In the genomic region with DNA sequence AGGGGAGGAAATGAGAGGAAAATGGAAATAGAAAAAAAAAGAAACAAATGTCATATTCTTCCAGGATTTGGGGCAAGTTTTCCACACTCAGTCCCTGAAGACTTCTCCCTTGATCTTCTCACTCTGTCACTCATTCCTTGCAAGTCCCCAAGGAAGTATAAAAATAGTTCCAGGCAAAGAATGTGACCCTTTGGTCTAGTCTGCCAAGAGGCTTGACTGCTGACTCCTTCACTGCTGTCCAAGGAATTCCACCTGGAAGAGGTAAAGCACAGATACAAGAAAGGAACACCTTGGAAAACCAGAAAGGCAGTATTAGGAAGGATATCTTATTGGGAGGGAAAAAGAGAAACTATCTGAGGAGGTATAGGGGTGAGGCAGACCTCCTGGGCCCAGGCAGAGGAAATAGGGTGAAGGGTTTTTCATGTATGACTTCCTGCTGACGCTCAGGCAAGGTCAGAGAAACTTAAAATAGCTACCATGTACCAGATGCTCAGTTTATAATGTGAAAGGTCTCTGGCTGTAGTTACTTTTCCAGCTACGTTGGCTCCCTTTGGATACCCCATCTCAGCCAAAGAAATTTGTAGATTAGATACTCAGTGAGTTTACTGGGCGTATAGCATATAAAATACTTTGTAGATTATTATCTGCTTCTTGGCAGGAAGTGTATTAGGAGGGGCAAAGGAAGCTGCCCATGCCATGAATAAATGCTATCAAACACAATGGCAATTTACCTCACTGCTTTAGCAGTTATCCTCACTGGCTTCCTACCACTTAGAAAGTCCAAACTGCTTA, we compare ENCODE assay signal across 14 cellular contexts. TPM values are rescaled to one million over a fixed set of nuclear protein-coding genes. Genes with fewer than 3 reads are reported as not detected.
A peak's percentile ranks its signal among the peaks of the same experiment; 100 is the strongest.
DNase-seq lines count a peak whose midpoint lies in the region; ATAC-seq and TF ChIP-seq lines count a peak whose summit lies in the region.
"Had no signal": no experiment of that assay in that cellular context is flagged by ENCODE, and none has a peak within 500 bp of the region (broad histone marks: within the 10 kb centered on the region; RNA-seq: fewer than 3 reads in every experiment).

No MANE protein-coding gene starts in this region.

- H3K27ac Mint-ChIP-seq in activated naive CD4-positive, alpha-beta T cell treated with anti-CD3 and anti-CD28 coated beads, Interleukin-2, amount 50 U/mL, for 24 hours, result peak overlapping the region; percentile 82
- H3K27ac Mint-ChIP-seq in activated naive CD4-positive, alpha-beta T cell treated with anti-CD3 and anti-CD28 coated beads, Interleukin-2, amount 50 U/mL, for 72 hours, result peak overlapping the region in 1 of 2 donors; percentile 55
- peak overlapping the region; percentile 21 for H3K27ac Mint-ChIP-seq in activated CD8-positive, alpha-beta T cell treated with anti-CD3 and anti-CD28 coated beads for 36 hours

- POLR2A ChIA-PET in activated CD8-positive, alpha-beta T cell treated with anti-CD3 and anti-CD28 coated beads for 36 hours (lab: Charles Lee), result no interaction called here

- DNase-seq in activated naive CD4-positive, alpha-beta T cell treated with anti-CD3 and anti-CD28 coated beads, Interleukin-2, amount 50 U/mL, for 72 hours (ENCODE audit: low spot score in 2 of 2), result no peak
- DNase-seq in activated CD8-positive, alpha-beta T cell treated with anti-CD3 and anti-CD28 coated beads for 36 hours, result no peak
- no peak for DNase-seq in hepatocyte (ENCODE audit: low spot score)
- DNase-seq in upper lobe of right lung, result no peak
- DNase-seq in NCI-H2171 (lab: John Stamatoyannopoulos, UW), result no peak
- DNase-seq in mesendoderm, result no peak
- DNase-seq: activated CD4-positive, alpha-beta T cell treated with anti-CD3 and anti-CD28 coated beads, Interleukin-2, amount 50 U/mL, for 48 hours; brain microvascular endothelial cell; NCI-H226; SHP77 treated with DMSO at 0.1 percent for 48 hours had no signal

- no peaks in the 10 kb centered on the region for H3K9me3 Mint-ChIP-seq in activated naive CD4-positive, alpha-beta T cell treated with anti-CD3 and anti-CD28 coated beads, Interleukin-2, amount 50 U/mL, for 24 hours
- peaks cover 0 to 7% of the 10 kb centered on the region in 2 donors for H3K9me3 Mint-ChIP-seq in activated naive CD4-positive, alpha-beta T cell treated with anti-CD3 and anti-CD28 coated beads, Interleukin-2, amount 50 U/mL, for 72 hours
- no peaks in the 10 kb centered on the region for H3K9me3 Mint-ChIP-seq in activated CD8-positive, alpha-beta T cell treated with anti-CD3 and anti-CD28 coated beads for 36 hours

- no peaks in the 10 kb centered on the region for H3K27me3 ChIP-seq in hepatocyte
- no peaks in the 10 kb centered on the region for H3K27me3 ChIP-seq in upper lobe of right lung
- no peaks in the 10 kb centered on the region for H3K27me3 ChIP-seq in mesendoderm (ENCODE audit: insufficient read depth, low read length, poor library complexity)
- H3K27me3 ChIP-seq: brain microvascular endothelial cell had no signal

- H3K9me3 ChIP-seq in hepatocyte (ENCODE audit: low read depth), result no peaks in the 10 kb centered on the region
- no peaks in the 10 kb centered on the region for H3K9me3 ChIP-seq in upper lobe of right lung

- no peak overlapping the region for H4K8ac ChIP-seq in mesendoderm (ENCODE audit: low read depth, low read length)

- H3K4me1 ChIP-seq in hepatocyte (ENCODE audit: insufficient read depth) (peaks cover 12% of the 10 kb centered on the region), upper lobe of right lung (peaks cover 31% of the 10 kb centered on the region), mesendoderm (ENCODE audit: control insufficient read depth, low read depth, low read length) (peaks cover 2% of the 10 kb centered on the region)

- ATAC-seq in activated naive CD4-positive, alpha-beta T cell treated with anti-CD3 and anti-CD28 coated beads, Interleukin-2, amount 50 U/mL, for 72 hours, result no peak
- ATAC-seq in activated CD8-positive, alpha-beta T cell treated with anti-CD3 and anti-CD28 coated beads for 36 hours, result peak; percentile 47
- ATAC-seq in upper lobe of right lung (no peak), HG03196 (IDR thresholded peaks at IDR 0.05; ENCODE audit: unreplicated experiment) (no peak)
- ATAC-seq: sciatic nerve had no signal

- TF ChIP-seq CTCF in activated CD8-positive, alpha-beta T cell treated with anti-CD3 and anti-CD28 coated beads for 36 hours (IDR thresholded peaks at IDR 0.05), result no peak
- no peak for TF ChIP-seq CTCF in hepatocyte (IDR thresholded peaks at IDR 0.05; ENCODE audit: poor library complexity)
- no peak for TF ChIP-seq CTCF in upper lobe of right lung (IDR thresholded peaks at IDR 0.05)

- no peak overlapping the region for H3K4me3 ChIP-seq in hepatocyte
- no peak overlapping the region for H3K4me3 ChIP-seq in upper lobe of right lung
- H3K4me3 ChIP-seq in mesendoderm (ENCODE audit: low read length), result no peak overlapping the region
- H3K4me3 ChIP-seq: lung had no signal

- H3K36me3 ChIP-seq in hepatocyte (replicated peaks; ENCODE audit: insufficient read depth, low read depth) (no peaks in the 10 kb centered on the region), upper lobe of right lung (no peaks in the 10 kb centered on the region), mesendoderm (ENCODE audit: control insufficient read depth, insufficient read depth, low read length) (no peaks in the 10 kb centered on the region)
- H3K36me3 ChIP-seq: brain microvascular endothelial cell had no signal

- no peak overlapping the region for H2AK5ac ChIP-seq in mesendoderm (ENCODE audit: low read length)

- CTCF ChIA-PET in activated CD8-positive, alpha-beta T cell treated with anti-CD3 and anti-CD28 coated beads for 36 hours (lab: Charles Lee), result interaction anchor here (1.2 kb wide), 1 partner anchor 130 kb away, joined by 3 read pairs; no protein-coding TSS in a partner anchor

- H3K9me2 ChIP-seq in hepatocyte (replicated peaks; ENCODE audit: insufficient read depth), result no peaks in the 10 kb centered on the region

- no peaks in the 10 kb centered on the region for H3K36me3 Mint-ChIP-seq in activated naive CD4-positive, alpha-beta T cell treated with anti-CD3 and anti-CD28 coated beads, Interleukin-2, amount 50 U/mL, for 24 hours
- H3K36me3 Mint-ChIP-seq in activated naive CD4-positive, alpha-beta T cell treated with anti-CD3 and anti-CD28 coated beads, Interleukin-2, amount 50 U/mL, for 72 hours, result no peaks in the 10 kb centered on the region
- H3K36me3 Mint-ChIP-seq in activated CD8-positive, alpha-beta T cell treated with anti-CD3 and anti-CD28 coated beads for 36 hours (ENCODE audit: low read depth), result no peaks in the 10 kb centered on the region

- WGBS in hepatocyte (ENCODE audit: low lambda C conversion rate, missing lambda C conversion rate), result 72% methylated on average over 3 of the region's 3 CpGs
- WGBS in mesendoderm (ENCODE audit: extremely low coverage, insufficient coverage, low lambda C conversion rate), result no CpG with 5 or more reads among the region's 3 CpGs

- H3K4me2 ChIP-seq in hepatocyte, result no peak overlapping the region
- H3K4me2 ChIP-seq in mesendoderm (ENCODE audit: low read length), result no peak overlapping the region

- no peak overlapping the region for H4K5ac ChIP-seq in mesendoderm (ENCODE audit: low read length)

- H3K18ac ChIP-seq in mesendoderm (ENCODE audit: low read length), result no peak overlapping the region

- no peak overlapping the region for H2BK5ac ChIP-seq in mesendoderm (ENCODE audit: low read length)

- no peak overlapping the region for H3K23ac ChIP-seq in mesendoderm (ENCODE audit: low read length)

- no peak overlapping the region for H2BK120ac ChIP-seq in mesendoderm (ENCODE audit: low read depth, low read length)

- H3K4me3 Mint-ChIP-seq in activated naive CD4-positive, alpha-beta T cell treated with anti-CD3 and anti-CD28 coated beads, Interleukin-2, amount 50 U/mL, for 24 hours, result peak overlapping the region; percentile 19
- no peak overlapping the region for H3K4me3 Mint-ChIP-seq in activated CD8-positive, alpha-beta T cell treated with anti-CD3 and anti-CD28 coated beads for 36 hours

- H3K9ac ChIP-seq in mesendoderm (ENCODE audit: low read length), result no peak overlapping the region

- H2AFZ ChIP-seq in hepatocyte, result no peak overlapping the region

- H4K20me1 ChIP-seq in hepatocyte (ENCODE audit: insufficient read depth, poor library complexity, severe bottlenecking), result no peaks in the 10 kb centered on the region

- intact Hi-C loops in activated CD8-positive, alpha-beta T cell treated with anti-CD3 and anti-CD28 coated beads for 36 hours (cut with micrococcal nuclease), result no loop called here
- intact Hi-C loops in upper lobe of right lung (cut with DNase I), result no loop called here

- no peaks in the 10 kb centered on the region for H3K27me3 Mint-ChIP-seq in activated naive CD4-positive, alpha-beta T cell treated with anti-CD3 and anti-CD28 coated beads, Interleukin-2, amount 50 U/mL, for 24 hours
- H3K27me3 Mint-ChIP-seq in activated CD8-positive, alpha-beta T cell treated with anti-CD3 and anti-CD28 coated beads for 36 hours, result no peaks in the 10 kb centered on the region

- no peak overlapping the region for H3K56ac ChIP-seq in mesendoderm (ENCODE audit: low read length)

- H3K4ac ChIP-seq in mesendoderm (ENCODE audit: low read depth, low read length), result no peak overlapping the region

- H2BK15ac ChIP-seq in mesendoderm (replicated peaks; ENCODE audit: low read depth), result no peak overlapping the region

- H3K4me1 Mint-ChIP-seq in activated naive CD4-positive, alpha-beta T cell treated with anti-CD3 and anti-CD28 coated beads, Interleukin-2, amount 50 U/mL, for 24 hours, result peaks cover 42% of the 10 kb centered on the region
- peaks cover 24% of the 10 kb centered on the region for H3K4me1 Mint-ChIP-seq in activated CD8-positive, alpha-beta T cell treated with anti-CD3 and anti-CD28 coated beads for 36 hours (ENCODE audit: low read depth)

- H3K79me1 ChIP-seq in mesendoderm (ENCODE audit: low read length), result no peaks in the 10 kb centered on the region

- H3K79me2 ChIP-seq in hepatocyte, result no peaks in the 10 kb centered on the region
- H3K79me2 ChIP-seq in mesendoderm (ENCODE audit: control insufficient read depth, insufficient read depth, low read length), result no peaks in the 10 kb centered on the region

- H3K27ac ChIP-seq in hepatocyte (peak overlapping the region; percentile 23), upper lobe of right lung (peak overlapping the region; percentile 37), mesendoderm (ENCODE audit: low read depth, low read length) (no peak overlapping the region)
- H3K27ac ChIP-seq: brain microvascular endothelial cell had no signal

RNA-seq across cellular contexts. Expression of gene GJA5, which starts 2.0 kb away (rescaled TPM):
- total RNA-seq in activated naive CD4-positive, alpha-beta T cell treated with anti-CD3 and anti-CD28 coated beads, Interleukin-2, amount 50 U/mL, for 72 hours, result not detected
- total RNA-seq in activated CD8-positive, alpha-beta T cell treated with anti-CD3 and anti-CD28 coated beads for 36 hours, result not detected
- total RNA-seq in hepatocyte (6.0 and 12.4 TPM in 2 replicates), upper lobe of right lung (62.2 TPM)
- 9.7 and 15.3 TPM in 2 replicates for polyA plus RNA-seq in hepatocyte
- polyA plus RNA-seq in mesendoderm (2013, experiment 1 of 2), result 2.2 TPM
- polyA plus RNA-seq in mesendoderm (2013, experiment 2 of 2), result 2.2 TPM
